ENCODE assay signal across 31 cellular contexts in the genomic region with DNA sequence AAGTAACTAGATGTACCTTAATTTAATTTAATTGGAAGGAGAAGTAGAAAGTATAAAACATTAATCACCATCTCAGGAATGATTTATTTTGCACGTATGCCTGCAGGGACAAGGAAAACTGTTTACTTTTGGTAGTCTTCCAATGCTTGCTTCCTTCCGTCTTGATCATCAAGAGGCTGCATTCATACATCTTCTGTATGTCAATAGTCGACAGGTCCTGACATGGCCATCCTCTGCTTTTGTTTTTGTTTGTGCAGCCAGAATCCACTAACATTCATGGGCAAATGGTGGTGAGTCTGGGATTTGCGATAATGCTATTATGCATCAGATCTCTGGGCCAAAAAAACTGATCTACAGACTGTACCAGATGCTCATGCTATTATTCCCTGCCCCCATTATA. TPM values are rescaled to one million over a fixed set of nuclear protein-coding genes. Genes with fewer than 3 reads are reported as not detected.
"Had no signal": no experiment of that assay in that cellular context is flagged by ENCODE, and none has a peak within 500 bp of the region (broad histone marks: within the 10 kb centered on the region; RNA-seq: fewer than 3 reads in every experiment).

No MANE protein-coding gene starts in this region.

- H3K4me1 Mint-ChIP-seq: activated naive CD4-positive, alpha-beta T cell treated with anti-CD3 and anti-CD28 coated beads, Interleukin-2, amount 50 U/mL, for 24 hours; immature natural killer cell; mesothelial cell of epicardium; naive thymus-derived CD8-positive, alpha-beta T cell; neural progenitor cell; stimulated activated memory B cell treated with anti-CD40 and anti-IgM and Interleukin-4, amounts not matched to agents 10 μg/mL and 1 μg/mL and 100 μg/mL, for 72 hours had no signal

- H2AFZ ChIP-seq: hepatocyte had no signal

- H3K27me3 Mint-ChIP-seq: dendritic cell treated with granulocyte-macrophage colony-stimulating factor and Interleukin-4, amounts not matched to agents 40 ng/mL and 50 ng/mL, for 4 days; stimulated activated memory B cell treated with anti-CD40 and anti-IgM and Interleukin-4, amounts not matched to agents 10 μg/mL and 1 μg/mL and 100 μg/mL, for 72 hours had no signal

- H3K4me3 Mint-ChIP-seq: activated CD8-positive, alpha-beta T cell treated with anti-CD3 and anti-CD28 coated beads, Interleukin-2, amount 10 ng/mL, durations not matched to agents 7 days and 5 days; activated naive CD4-positive, alpha-beta T cell treated with anti-CD3 and anti-CD28 coated beads, Interleukin-2, amount 50 U/mL, for 24 hours; activated T-helper 1 cell treated with anti-CD3 and anti-CD28 coated beads, Interleukin-12 subunit alpha, Interleukin-12 subunit beta, Interleukin-2, Interleukin-4 antibody, amounts not matched to agents 30 ng/mL and 10 ng/mL and 1 ng/mL, durations not matched to agents 14 hours and 24 hours and 36 hours; dendritic cell treated with granulocyte-macrophage colony-stimulating factor and Interleukin-4, amounts not matched to agents 40 ng/mL and 50 ng/mL, for 4 days; immature natural killer cell; mesothelial cell of epicardium; naive thymus-derived CD8-positive, alpha-beta T cell; neural progenitor cell; stimulated activated memory B cell treated with anti-CD40 and anti-IgM and Interleukin-4, amounts not matched to agents 10 μg/mL and 1 μg/mL and 100 μg/mL, for 72 hours had no signal

- H3K27me3 ChIP-seq: body of pancreas, hepatocyte, neural progenitor cell, right lobe of liver, transverse colon, uterus had no signal

- H3K27ac ChIP-seq: body of pancreas, hepatocyte, left ventricle myocardium inferior, neural progenitor cell, right lobe of liver, transverse colon, uterus, WERI-Rb-1 had no signal

- H3K9me3 Mint-ChIP-seq: activated naive CD4-positive, alpha-beta T cell treated with anti-CD3 and anti-CD28 coated beads, Interleukin-2, amount 50 U/mL, for 24 hours; activated T-helper 1 cell treated with anti-CD3 and anti-CD28 coated beads, Interleukin-12 subunit alpha, Interleukin-12 subunit beta, Interleukin-2, Interleukin-4 antibody, amounts not matched to agents 30 ng/mL and 10 ng/mL and 1 ng/mL, durations not matched to agents 14 hours and 24 hours and 36 hours; dendritic cell treated with granulocyte-macrophage colony-stimulating factor and Interleukin-4, amounts not matched to agents 40 ng/mL and 50 ng/mL, for 4 days; mesothelial cell of epicardium; naive thymus-derived CD8-positive, alpha-beta T cell; neural progenitor cell; stimulated activated memory B cell treated with anti-CD40 and anti-IgM and Interleukin-4, amounts not matched to agents 10 μg/mL and 1 μg/mL and 100 μg/mL, for 72 hours had no signal

- H3K4me3 ChIP-seq: body of pancreas, hepatocyte, left ventricle myocardium inferior, neural progenitor cell, right lobe of liver, transverse colon, uterus had no signal

- H3K4me2 ChIP-seq: hepatocyte, neural progenitor cell had no signal

- H3K27ac Mint-ChIP-seq: activated CD8-positive, alpha-beta T cell treated with anti-CD3 and anti-CD28 coated beads, Interleukin-2, amount 10 ng/mL, durations not matched to agents 7 days and 5 days; activated naive CD4-positive, alpha-beta T cell treated with anti-CD3 and anti-CD28 coated beads, Interleukin-2, amount 50 U/mL, for 24 hours; activated T-helper 1 cell treated with anti-CD3 and anti-CD28 coated beads, Interleukin-12 subunit alpha, Interleukin-12 subunit beta, Interleukin-2, Interleukin-4 antibody, amounts not matched to agents 30 ng/mL and 10 ng/mL and 1 ng/mL, durations not matched to agents 14 hours and 24 hours and 36 hours; dendritic cell treated with granulocyte-macrophage colony-stimulating factor and Interleukin-4, amounts not matched to agents 40 ng/mL and 50 ng/mL, for 4 days; immature natural killer cell; mesothelial cell of epicardium; naive thymus-derived CD8-positive, alpha-beta T cell; neural progenitor cell; stimulated activated memory B cell treated with anti-CD40 and anti-IgM and Interleukin-4, amounts not matched to agents 10 μg/mL and 1 μg/mL and 100 μg/mL, for 72 hours had no signal

- H3K79me2 ChIP-seq: hepatocyte had no signal

- H3K36me3 Mint-ChIP-seq: activated naive CD4-positive, alpha-beta T cell treated with anti-CD3 and anti-CD28 coated beads, Interleukin-2, amount 50 U/mL, for 24 hours; immature natural killer cell; mesothelial cell of epicardium; naive thymus-derived CD8-positive, alpha-beta T cell; neural progenitor cell; stimulated activated memory B cell treated with anti-CD40 and anti-IgM and Interleukin-4, amounts not matched to agents 10 μg/mL and 1 μg/mL and 100 μg/mL, for 72 hours had no signal

- H3K9me3 ChIP-seq: body of pancreas, left ventricle myocardium inferior, right lobe of liver, transverse colon, uterus had no signal

- H3K9ac ChIP-seq: neural progenitor cell had no signal

- H3K4me1 ChIP-seq: body of pancreas, left ventricle myocardium inferior, neural progenitor cell, right lobe of liver, transverse colon, uterus had no signal

- FAIRE-seq: endometrium, frontal cortex, small intestine, TTC549 had no signal

- H3K36me3 ChIP-seq: left ventricle myocardium inferior, neural progenitor cell, right lobe of liver, transverse colon, uterus, WERI-Rb-1 had no signal

- DNase-seq: activated CD4-positive, alpha-beta T cell treated with anti-CD3 and anti-CD28 coated beads, Interleukin-2, amount 50 U/mL, for 1 hour; activated CD4-positive, CD25-positive, alpha-beta regulatory T cell treated with anti-CD3 and anti-CD28 coated beads, Interleukin-2, amount 50 U/mL, for 72 hours; activated CD8-positive, alpha-beta T cell treated with anti-CD3 and anti-CD28 coated beads, Interleukin-2, amount 10 ng/mL, durations not matched to agents 7 days and 5 days; activated gamma-delta T cell; anterior cingulate cortex; body of pancreas; caudate nucleus; effector CD4-positive, alpha-beta T cell; glutamatergic neuron; immature natural killer cell; left ventricle myocardium inferior; naive thymus-derived CD8-positive, alpha-beta T cell; posterior cingulate gyrus; right lobe of liver; transverse colon; uterus; WERI-Rb-1 had no signal

RNA-seq across cellular contexts. Expression of a gene that starts 56.6 kb away (rescaled TPM):
- total RNA-seq: activated CD8-positive, alpha-beta T cell treated with anti-CD3 and anti-CD28 coated beads, Interleukin-2, amount 10 ng/mL, durations not matched to agents 7 days and 5 days; activated T-helper 1 cell treated with anti-CD3 and anti-CD28 coated beads, Interleukin-12 subunit alpha, Interleukin-12 subunit beta, Interleukin-2, Interleukin-4 antibody, amounts not matched to agents 30 ng/mL and 10 ng/mL and 1 ng/mL, durations not matched to agents 14 hours and 24 hours and 36 hours; frontal cortex; left ventricle myocardium inferior; lung microvascular endothelial cell; naive thymus-derived CD8-positive, alpha-beta T cell; omental fat pad; transverse colon had no signal
- polyA plus RNA-seq: esophagus; immature natural killer cell; naive thymus-derived CD8-positive, alpha-beta T cell had no signal
